ENCODE assay signal across 13 cellular contexts in genomic region chr7:22549051-22549450, GRCh38. TPM values are rescaled to one million over a fixed set of nuclear protein-coding genes. Genes with fewer than 3 reads are reported as not detected.
DNase-seq lines count a peak whose midpoint lies in the region; ATAC-seq and TF ChIP-seq lines count a peak whose summit lies in the region.
"Had no signal": no experiment of that assay in that cellular context is flagged by ENCODE, and none has a peak within 500 bp of the region (broad histone marks: within the 10 kb centered on the region; RNA-seq: fewer than 3 reads in every experiment).

No MANE protein-coding gene starts in this region.

- H3K9me2 ChIP-seq in GM23338 (ENCODE audit: insufficient read depth): no peaks in the 10 kb centered on the region

- TF ChIP-seq CTCF in GM23338 (conservative IDR thresholded peaks at IDR 0.05; ENCODE audit: low read depth in 2 of 2) (no peak), OCI-LY3 (IDR thresholded peaks at IDR 0.05; ENCODE audit: low read depth, low read length) (no peak), glutamatergic neuron (IDR thresholded peaks at IDR 0.05; ENCODE audit: partially characterized antibody, unreplicated experiment) (no peak)

- H3K79me2 ChIP-seq in GM23338 (replicated peaks; ENCODE audit: insufficient read depth): no peaks in the 10 kb centered on the region
- peaks cover 33% of the 10 kb centered on the region for H3K79me2 ChIP-seq in OCI-LY3 (ENCODE audit: low read length)

- H3K4me1 Mint-ChIP-seq in GM23338 (peaks cover 8% of the 10 kb centered on the region; the same call in 2 of the 3 replicates), glutamatergic neuron (ENCODE audit: low read depth, unreplicated experiment) (peaks cover 2% of the 10 kb centered on the region), immature natural killer cell (peaks cover 6 to 11% of the 10 kb centered on the region in 2 donors)

- H2BK120ac ChIP-seq in neuronal stem cell (ENCODE audit: low read depth, low read length): no peak overlapping the region
- H2BK120ac ChIP-seq in mesenchymal stem cell (ENCODE audit: low read depth, low read length): no peak overlapping the region

- no peaks in the 10 kb centered on the region for H3K79me1 ChIP-seq in neuronal stem cell (ENCODE audit: low read depth, low read length)
- H3K79me1 ChIP-seq in mesenchymal stem cell (replicated peaks; ENCODE audit: low read length, poor library complexity, severe bottlenecking): no peaks in the 10 kb centered on the region

- H3K27ac ChIP-seq in GM23338 (ENCODE audit: low read depth) (peak overlapping the region; percentile 95), OCI-LY3 (ENCODE audit: low read length) (no peak overlapping the region), neuronal stem cell (replicated peaks; ENCODE audit: low read length) (no peak overlapping the region), mesenchymal stem cell (ENCODE audit: low read length, poor library complexity, severe bottlenecking) (no peak overlapping the region)

- no peak overlapping the region for H3K9ac ChIP-seq in OCI-LY3 (ENCODE audit: low read length)
- H3K9ac ChIP-seq in neuronal stem cell (ENCODE audit: low read depth, low read length, poor library complexity): no peak overlapping the region
- H3K9ac ChIP-seq in mesenchymal stem cell (ENCODE audit: low read length): no peak overlapping the region

- DNase-seq in GM23338 (ENCODE audit: low spot score): peak; percentile 78
- DNase-seq in glutamatergic neuron: no peak
- no peak for DNase-seq in neuronal stem cell (ENCODE audit: low spot score)
- no peak for DNase-seq in immature natural killer cell
- no peak for DNase-seq in mesenchymal stem cell
- no peak for DNase-seq in UCSD-AML1 (lab: John Stamatoyannopoulos, UW; ENCODE audit: unreplicated experiment)
- DNase-seq: activated T-cell treated with anti-CD3 and anti-CD28 coated beads, Interleukin-2, amount 50 U/mL, for 48 hours; anterior cingulate cortex; GDM1; stimulated activated CD4-positive, alpha-beta T cell treated with anti-CD3 and anti-CD28 coated beads, Interleukin-4, amount 100 ng/mL, for 1 hour had no signal

- peaks cover 8% of the 10 kb centered on the region for H3K27me3 Mint-ChIP-seq in GM23338 (ENCODE audit: insufficient read depth, low read depth, poor library complexity)
- H3K27me3 Mint-ChIP-seq in glutamatergic neuron (ENCODE audit: unreplicated experiment): peaks cover 3% of the 10 kb centered on the region
- H3K27me3 Mint-ChIP-seq in immature natural killer cell (ENCODE audit: low read depth in 3 of 3): peaks cover 2 to 20% (median 6%) of the 10 kb centered on the region in 3 donors

- H3K14ac ChIP-seq in neuronal stem cell (ENCODE audit: low read length) (no peak overlapping the region), mesenchymal stem cell (ENCODE audit: low read length in 2 of 2) (no peak overlapping the region)

- no peak overlapping the region for H3K4ac ChIP-seq in neuronal stem cell (ENCODE audit: low read length)
- no peak overlapping the region for H3K4ac ChIP-seq in mesenchymal stem cell (ENCODE audit: low read depth in 1 of 2, low read length in 2 of 2)

- H2AFZ ChIP-seq in GM23338 (no peak overlapping the region; the same call in 1 of the 2 replicates), OCI-LY3 (ENCODE audit: low read depth, low read length) (no peak overlapping the region), neuronal stem cell (ENCODE audit: low read length) (peak overlapping the region; percentile 78), mesenchymal stem cell (ENCODE audit: low read depth, low read length) (no peak overlapping the region)

- H3K27ac Mint-ChIP-seq in GM23338: peak overlapping the region; percentile 93
- no peak overlapping the region for H3K27ac Mint-ChIP-seq in glutamatergic neuron (ENCODE audit: unreplicated experiment)
- H3K27ac Mint-ChIP-seq in immature natural killer cell: no peak overlapping the region
- H3K27ac Mint-ChIP-seq: activated CD4-positive, alpha-beta T cell treated with anti-CD3 and anti-CD28 coated beads, Interleukin-2, amount 10 ng/mL, durations not matched to agents 24 days and 14 days; T-helper 2 cell treated with Interferon-gamma antibody and Interleukin-4, amounts not matched to agents 5 μg/mL and 100 μg/mL, for 36 hours had no signal

- H3K36me3 Mint-ChIP-seq in GM23338 (ENCODE audit: low read depth) (no peaks in the 10 kb centered on the region), glutamatergic neuron (ENCODE audit: unreplicated experiment) (no peaks in the 10 kb centered on the region), immature natural killer cell (no peaks in the 10 kb centered on the region)

- H3K4me2 ChIP-seq in GM23338: peak overlapping the region; percentile 80
- H3K4me2 ChIP-seq in OCI-LY3 (ENCODE audit: low read length): peak overlapping the region; percentile 75; the same call in 1 of the 2 replicates
- H3K4me2 ChIP-seq in neuronal stem cell (ENCODE audit: insufficient read depth, low read length, poor library complexity, severe bottlenecking): peak overlapping the region; percentile 98
- H3K4me2 ChIP-seq in mesenchymal stem cell (ENCODE audit: low read length, poor library complexity, severe bottlenecking): no peak overlapping the region

- H3K36me3 ChIP-seq in GM23338 (ENCODE audit: insufficient read depth) (no peaks in the 10 kb centered on the region), OCI-LY3 (replicated peaks; ENCODE audit: low read depth, low read length) (peaks cover 12% of the 10 kb centered on the region), neuronal stem cell (replicated peaks in 1 of 2; ENCODE audit: control insufficient read depth in 2 of 2, insufficient read depth in 2 of 2, low read length in 2 of 2) (no peaks in the 10 kb centered on the region), mesenchymal stem cell (ENCODE audit: control insufficient read depth in 1 of 2, insufficient read depth in 2 of 2, low read depth in 1 of 2, low read length in 2 of 2) (no peaks in the 10 kb centered on the region)

- WGBS in neuronal stem cell (ENCODE audit: extremely low coverage in 2 of 2, insufficient read length in 2 of 2, insufficient replicate concordance in 1 of 2), 2 donors: no CpG with 5 or more reads among the region's 5 CpGs
- 71% methylated on average over 5 of the region's 5 CpGs for WGBS in mesenchymal stem cell

- no peak overlapping the region for H3K18ac ChIP-seq in neuronal stem cell (ENCODE audit: low read length)
- no peak overlapping the region for H3K18ac ChIP-seq in mesenchymal stem cell (ENCODE audit: low read depth in 1 of 2, low read length in 2 of 2)

- no peaks in the 10 kb centered on the region for H3F3A ChIP-seq in GM23338 (replicated peaks; ENCODE audit: low read depth)

- H3K9me3 Mint-ChIP-seq in GM23338: no peaks in the 10 kb centered on the region
- H3K9me3 Mint-ChIP-seq in glutamatergic neuron (ENCODE audit: unreplicated experiment): peaks cover 1% of the 10 kb centered on the region
- no peaks in the 10 kb centered on the region for H3K9me3 Mint-ChIP-seq in immature natural killer cell
- H3K9me3 Mint-ChIP-seq: activated CD4-positive, alpha-beta T cell treated with anti-CD3 and anti-CD28 coated beads, Interleukin-2, amount 10 ng/mL, durations not matched to agents 24 days and 14 days; T-helper 2 cell treated with Interferon-gamma antibody and Interleukin-4, amounts not matched to agents 5 μg/mL and 100 μg/mL, for 36 hours had no signal

- H3K4me3 Mint-ChIP-seq in GM23338 (peak overlapping the region; percentile 92), glutamatergic neuron (ENCODE audit: unreplicated experiment) (peak overlapping the region; percentile 91), immature natural killer cell (no peak overlapping the region)

- H3K4me3 ChIP-seq in GM23338 (peak overlapping the region; percentile 88), OCI-LY3 (ENCODE audit: low read length) (no peak overlapping the region), neuronal stem cell (ENCODE audit: low read length in 2 of 2) (no peak overlapping the region), mesenchymal stem cell (ENCODE audit: insufficient read depth in 1 of 2, low read depth in 1 of 2, low read length in 2 of 2) (no peak overlapping the region)

- H4K20me1 ChIP-seq in GM23338 (replicated peaks; ENCODE audit: insufficient read depth) (no peaks in the 10 kb centered on the region), OCI-LY3 (ENCODE audit: insufficient read depth, low read length) (peaks cover 27% of the 10 kb centered on the region)

- H4K91ac ChIP-seq in neuronal stem cell (ENCODE audit: low read depth, low read length, poor library complexity): no peak overlapping the region
- no peak overlapping the region for H4K91ac ChIP-seq in mesenchymal stem cell (ENCODE audit: low read length)

- no peak overlapping the region for H4K8ac ChIP-seq in neuronal stem cell (ENCODE audit: low read depth, low read length)
- no peak overlapping the region for H4K8ac ChIP-seq in mesenchymal stem cell (ENCODE audit: low read length)

- H3K23ac ChIP-seq in neuronal stem cell (ENCODE audit: low read depth, low read length, poor library complexity) (no peak overlapping the region), mesenchymal stem cell (ENCODE audit: low read length in 2 of 2) (no peak overlapping the region)

- peak; percentile 37 for ATAC-seq in GM23338

- H3K27me3 ChIP-seq in GM23338 (ENCODE audit: insufficient read depth) (no peaks in the 10 kb centered on the region), OCI-LY3 (ENCODE audit: low read depth, low read length) (no peaks in the 10 kb centered on the region), neuronal stem cell (ENCODE audit: control insufficient read depth in 3 of 3, insufficient read depth in 3 of 3, low read depth in 1 of 3, low read length in 3 of 3) (peaks cover 0 to 41% (median 4%) of the 10 kb centered on the region in 3 experiments), mesenchymal stem cell (ENCODE audit: control insufficient read depth in 1 of 2, insufficient read depth in 1 of 2, low read length in 2 of 2) (peaks cover 46 to 88% of the 10 kb centered on the region in 2 experiments)

- peaks cover 5% of the 10 kb centered on the region; the same call in 1 of the 2 replicates for H3K4me1 ChIP-seq in GM23338 (ENCODE audit: insufficient read depth)
- peaks cover 50% of the 10 kb centered on the region for H3K4me1 ChIP-seq in OCI-LY3 (ENCODE audit: low read length)
- no peaks in the 10 kb centered on the region for H3K4me1 ChIP-seq in neuronal stem cell (ENCODE audit: control insufficient read depth in 2 of 2, insufficient read depth in 1 of 2, low read depth in 1 of 2, low read length in 2 of 2)
- peaks cover 9% of the 10 kb centered on the region for H3K4me1 ChIP-seq in mesenchymal stem cell (ENCODE audit: control insufficient read depth, insufficient read depth, low read depth, low read length)

- H3K9me3 ChIP-seq in OCI-LY3 (ENCODE audit: insufficient read depth, low read length) (no peaks in the 10 kb centered on the region), neuronal stem cell (replicated peaks in 1 of 2; ENCODE audit: control insufficient read depth in 2 of 2, insufficient read depth in 1 of 2, low read depth in 1 of 2, low read length in 2 of 2) (no peaks in the 10 kb centered on the region), mesenchymal stem cell (ENCODE audit: control insufficient read depth, low read length) (no peaks in the 10 kb centered on the region)

- H2BK5ac ChIP-seq in neuronal stem cell (ENCODE audit: low read length) (no peak overlapping the region), mesenchymal stem cell (ENCODE audit: low read depth, low read length, poor library complexity, severe bottlenecking) (no peak overlapping the region)

- H2BK12ac ChIP-seq in neuronal stem cell (ENCODE audit: low read length) (no peak overlapping the region), mesenchymal stem cell (ENCODE audit: low read length in 2 of 2) (no peak overlapping the region)

- H2AK5ac ChIP-seq in neuronal stem cell (ENCODE audit: low read depth, low read length) (no peak overlapping the region), mesenchymal stem cell (ENCODE audit: low read length, severe bottlenecking) (no peak overlapping the region)

- H2BK15ac ChIP-seq in neuronal stem cell (ENCODE audit: low read length) (no peak overlapping the region), mesenchymal stem cell (ENCODE audit: low read depth, poor library complexity, severe bottlenecking) (no peak overlapping the region)

RNA-seq across cellular contexts. Expression of gene STEAP1B, which starts 49.1 kb away (rescaled TPM):
- 13.9 and 16.5 TPM in 2 replicates for total RNA-seq in GM23338 (2014; rRNA removed; shearing (Covaris generic))
- polyA plus RNA-seq in GM23338 (2016; fragmentation: Nextera tagmentation; extraction: Ambion mirVana): 4.5 and 4.9 TPM in 2 replicates
- not detected for total RNA-seq in glutamatergic neuron (ENCODE audit: unreplicated experiment)
- polyA plus RNA-seq in neuronal stem cell (2013, experiment 1 of 2): 2.8 TPM
- polyA plus RNA-seq in neuronal stem cell (2013, experiment 2 of 2): 3.0 TPM
- not detected for polyA plus RNA-seq in immature natural killer cell
- 1.3 TPM for polyA plus RNA-seq in mesenchymal stem cell (2013, experiment 1 of 2)
- polyA plus RNA-seq in mesenchymal stem cell (2013, experiment 2 of 2): 1.4 TPM

Comparison
In these comparisons a context has a peak if more than half of its experiments do, and no peak if none do; other contexts are left out.
1. H3K4me3 Mint-ChIP-seq: peak in GM23338 (single experiment) and glutamatergic neuron (single experiment); none in immature natural killer cell (0 of 5).
2. RNA of gene STEAP1B, which starts 49.1 kb away (total RNA-seq): 13.9 to 16.5 TPM in GM23338; not detected in glutamatergic neuron (single experiment); every median in the first group is over 10 times any median in the second.